ENCODE assay signal across 8 cellular contexts in genomic region chr17:7204335-7204734, GRCh38. TPM values are rescaled to one million over a fixed set of nuclear protein-coding genes. Genes with fewer than 3 reads are reported as not detected.
A peak's percentile ranks its signal among the peaks of the same experiment; 100 is the strongest.
DNase-seq lines count a peak whose midpoint lies in the region; ATAC-seq and TF ChIP-seq lines count a peak whose summit lies in the region.

No MANE protein-coding gene starts in this region.

- no peaks in the 10 kb centered on the region for H3K27me3 ChIP-seq in CD4-positive, CD25-positive, alpha-beta regulatory T cell (ENCODE audit: control insufficient read depth, insufficient read depth, low read length)
- no peaks in the 10 kb centered on the region for H3K27me3 ChIP-seq in neural cell (ENCODE audit: insufficient read depth, low read depth, low read length)

- H3K4me1 ChIP-seq in CD4-positive, CD25-positive, alpha-beta regulatory T cell (ENCODE audit: control insufficient read depth, insufficient read depth, low read length, poor library complexity, severe bottlenecking) = peaks cover 17% of the 10 kb centered on the region

- H3K4me3 ChIP-seq in CD4-positive, CD25-positive, alpha-beta regulatory T cell (ENCODE audit: low read depth, low read length) = peak overlapping the region; percentile 44
- peak overlapping the region; percentile 75 for H3K4me3 ChIP-seq in neural cell (ENCODE audit: low read length)

- intact Hi-C loops in dendritic cell treated with granulocyte-macrophage colony-stimulating factor and Interleukin-4, amounts not matched to agents 40 ng/mL and 50 ng/mL, for 4 days (cut with micrococcal nuclease) = no loop called here

- H3K9me2 ChIP-seq in neural cell (ENCODE audit: insufficient read depth, low read length) = no peaks in the 10 kb centered on the region

- H3K9me3 Mint-ChIP-seq in CD4-positive, CD25-positive, alpha-beta regulatory T cell = peaks cover 0 to 1% (median 0%) of the 10 kb centered on the region in 7 donors
- no peaks in the 10 kb centered on the region for H3K9me3 Mint-ChIP-seq in dendritic cell treated with granulocyte-macrophage colony-stimulating factor and Interleukin-4, amounts not matched to agents 40 ng/mL and 50 ng/mL, for 4 days

- TF ChIP-seq EP300 in neural cell (conservative IDR thresholded peaks at IDR 0.05; ENCODE audit: poor library complexity, severe bottlenecking) = no peak

- H3K4me1 Mint-ChIP-seq in CD4-positive, CD25-positive, alpha-beta regulatory T cell = peaks cover 0 to 41% (median 21%) of the 10 kb centered on the region in 4 donors
- peaks cover 41% of the 10 kb centered on the region for H3K4me1 Mint-ChIP-seq in dendritic cell treated with granulocyte-macrophage colony-stimulating factor and Interleukin-4, amounts not matched to agents 40 ng/mL and 50 ng/mL, for 4 days (ENCODE audit: low read depth)

- peak overlapping the region; percentile 58 to 96 (median 94) for H3K27ac Mint-ChIP-seq in CD4-positive, CD25-positive, alpha-beta regulatory T cell
- H3K27ac Mint-ChIP-seq in dendritic cell treated with granulocyte-macrophage colony-stimulating factor and Interleukin-4, amounts not matched to agents 40 ng/mL and 50 ng/mL, for 4 days = peak overlapping the region; percentile 75

- in situ Hi-C loops in GM13977 (cut with MboI; ENCODE audit: low pct_unique_long_range_greater_than_20kb, low sequenced_read_pairs, unreplicated experiment) = no loop called here

- no peak for DNase-seq in CD4-positive, CD25-positive, alpha-beta regulatory T cell
- DNase-seq in NCI-H1694 treated with DMSO at 0.1 percent for 48 hours (lab: John Stamatoyannopoulos, UW) (peak; percentile 69), OCI-M2 (lab: John Stamatoyannopoulos, UW; ENCODE audit: unreplicated experiment) (no peak), GM13977 (ENCODE audit: low spot score) (no peak), LoVo (ENCODE audit: low spot score) (no peak)

- peak overlapping the region; percentile 74 to 95 (median 86) for H3K4me3 Mint-ChIP-seq in CD4-positive, CD25-positive, alpha-beta regulatory T cell
- H3K4me3 Mint-ChIP-seq in dendritic cell treated with granulocyte-macrophage colony-stimulating factor and Interleukin-4, amounts not matched to agents 40 ng/mL and 50 ng/mL, for 4 days = peak overlapping the region; percentile 72

- peak overlapping the region; percentile 82 for H3K4me2 ChIP-seq in neural cell (ENCODE audit: low read length)

- H3F3A ChIP-seq in neural cell (ENCODE audit: insufficient read depth, low read length, poor library complexity, severe bottlenecking) = no peaks in the 10 kb centered on the region

- peak overlapping the region; percentile 87 for H3K9ac ChIP-seq in neural cell (ENCODE audit: low read length)

- H4K20me1 ChIP-seq in neural cell (ENCODE audit: insufficient read depth) = no peaks in the 10 kb centered on the region

- peaks cover 33% of the 10 kb centered on the region for H3K79me2 ChIP-seq in neural cell (replicated peaks; ENCODE audit: insufficient read depth, low read length)

- TF ChIP-seq CTCF in neural cell (IDR thresholded peaks at IDR 0.05; ENCODE audit: poor library complexity, severe bottlenecking) (no peak), GM13977 (IDR thresholded peaks at IDR 0.05; ENCODE audit: extremely low read depth, insufficient read depth, missing control alignments) (no peak)

- H3K27me3 Mint-ChIP-seq in CD4-positive, CD25-positive, alpha-beta regulatory T cell = peaks cover 5% of the 10 kb centered on the region
- H3K27me3 Mint-ChIP-seq in dendritic cell treated with granulocyte-macrophage colony-stimulating factor and Interleukin-4, amounts not matched to agents 40 ng/mL and 50 ng/mL, for 4 days = no peaks in the 10 kb centered on the region

- peak in 1 of 2 donors; percentile 3 for ATAC-seq in CD4-positive, CD25-positive, alpha-beta regulatory T cell (ENCODE audit: low read depth in 2 of 2)
- no peak for ATAC-seq in GM19351 (IDR thresholded peaks at IDR 0.05; ENCODE audit: unreplicated experiment)

- H3K27ac ChIP-seq in CD4-positive, CD25-positive, alpha-beta regulatory T cell (ENCODE audit: insufficient read depth, low read length, poor library complexity, severe bottlenecking) = peak overlapping the region; percentile 91
- H3K27ac ChIP-seq in neural cell (ENCODE audit: low read length) = peak overlapping the region; percentile 96

- H3K9me3 ChIP-seq in CD4-positive, CD25-positive, alpha-beta regulatory T cell (ENCODE audit: control insufficient read depth in 2 of 2, low read length in 2 of 2) = no peaks in the 10 kb centered on the region
- no peaks in the 10 kb centered on the region for H3K9me3 ChIP-seq in neural cell (ENCODE audit: low read length)

- no peak for TF ChIP-seq RAD21 in neural cell (conservative IDR thresholded peaks at IDR 0.05)

- H3K36me3 Mint-ChIP-seq in CD4-positive, CD25-positive, alpha-beta regulatory T cell = peaks cover 12% of the 10 kb centered on the region
- H3K36me3 Mint-ChIP-seq in dendritic cell treated with granulocyte-macrophage colony-stimulating factor and Interleukin-4, amounts not matched to agents 40 ng/mL and 50 ng/mL, for 4 days (ENCODE audit: low read depth) = peaks cover 59% of the 10 kb centered on the region

- H2AFZ ChIP-seq in neural cell (ENCODE audit: low read depth, low read length) = peak overlapping the region; percentile 46

- H3K36me3 ChIP-seq in CD4-positive, CD25-positive, alpha-beta regulatory T cell (ENCODE audit: control insufficient read depth, insufficient read depth, low read length) = no peaks in the 10 kb centered on the region
- H3K36me3 ChIP-seq in neural cell (ENCODE audit: insufficient read depth, low read length) = no peaks in the 10 kb centered on the region

TF ChIP-seq in neural cell, 6 proteins besides CTCF, POLR2A, EP300 and RAD21:
- peak; percentile 4 for TF ChIP-seq TAF1 (IDR thresholded peaks at IDR 0.05; ENCODE audit: low read depth)
- TF ChIP-seq MXI1 (conservative IDR thresholded peaks at IDR 0.05; ENCODE audit: poor library complexity, severe bottlenecking) = no peak
- no peak for TF ChIP-seq SMC3 (conservative IDR thresholded peaks at IDR 0.05; ENCODE audit: poor library complexity)
- TF ChIP-seq REST (IDR thresholded peaks at IDR 0.05; ENCODE audit: borderline replicate concordance) = no peak
- no peak for TF ChIP-seq EZH2 (IDR thresholded peaks at IDR 0.05; ENCODE audit: borderline replicate concordance, insufficient read depth, low read length, poor library complexity, severe bottlenecking)

RNA-seq across cellular contexts. Expression of gene DLG4, which starts 15.3 kb away (rescaled TPM):
- 2.9 TPM for total RNA-seq in CD4-positive, CD25-positive, alpha-beta regulatory T cell
- under 1 TPM; 0.22 to 0.73 (median 0.42) TPM for polyA plus RNA-seq in CD4-positive, CD25-positive, alpha-beta regulatory T cell
- polyA plus RNA-seq in neural cell = 126 and 145 TPM in 2 replicates
- polyA minus RNA-seq in neural cell = 124 and 136 TPM in 2 replicates

RNA-seq across cellular contexts. Expression of gene ACADVL, which starts 15.4 kb away (rescaled TPM):
- total RNA-seq in CD4-positive, CD25-positive, alpha-beta regulatory T cell = 277 TPM
- 10 to 100 TPM; 73.6 to 92.3 (median 84.9) TPM for polyA plus RNA-seq in CD4-positive, CD25-positive, alpha-beta regulatory T cell
- polyA plus RNA-seq in neural cell = 397 and 483 TPM in 2 replicates
- polyA minus RNA-seq in neural cell = 81.0 and 90.6 TPM in 2 replicates

RNA-seq across cellular contexts. Expression of gene ASGR1, which starts 25.2 kb away (rescaled TPM):
- total RNA-seq in CD4-positive, CD25-positive, alpha-beta regulatory T cell = not detected
- under 1 TPM in 1 of 4 donors, not detected in 3; 0.24 TPM for polyA plus RNA-seq in CD4-positive, CD25-positive, alpha-beta regulatory T cell
- 75.6 and 80.2 TPM in 2 replicates for polyA plus RNA-seq in neural cell
- 24.5 and 34.3 TPM in 2 replicates for polyA minus RNA-seq in neural cell

RNA-seq across cellular contexts. Expression of gene DVL2, which starts 30.0 kb away (rescaled TPM):
- total RNA-seq in CD4-positive, CD25-positive, alpha-beta regulatory T cell = 35.8 TPM
- 10 to 100 TPM; 10.5 to 19.4 (median 15.7) TPM for polyA plus RNA-seq in CD4-positive, CD25-positive, alpha-beta regulatory T cell
- 41.1 and 59.2 TPM in 2 replicates for polyA plus RNA-seq in neural cell
- 84.3 and 92.8 TPM in 2 replicates for polyA minus RNA-seq in neural cell

RNA-seq across cellular contexts. Expression of gene PHF23, which starts 34.9 kb away (rescaled TPM):
- total RNA-seq in CD4-positive, CD25-positive, alpha-beta regulatory T cell = 16.0 TPM
- polyA plus RNA-seq in CD4-positive, CD25-positive, alpha-beta regulatory T cell = 10 to 100 TPM; 17.0 to 24.8 (median 21.2) TPM
- 55.7 and 60.3 TPM in 2 replicates for polyA plus RNA-seq in neural cell
- polyA minus RNA-seq in neural cell = 53.1 and 54.8 TPM in 2 replicates

Comparison
In these comparisons a context has a peak if more than half of its experiments do, and no peak if none do; other contexts are left out.
1. RNA of gene DLG4, which starts 15.3 kb away (polyA plus RNA-seq): 126 to 145 TPM in neural cell; 0.22 to 0.73 TPM in CD4-positive, CD25-positive, alpha-beta regulatory T cell; every median in the first group is over 10 times any median in the second.
2. RNA of gene ASGR1, which starts 25.2 kb away (polyA plus RNA-seq): 75.6 to 80.2 TPM in neural cell; 0.24 TPM in CD4-positive, CD25-positive, alpha-beta regulatory T cell; every median in the first group is over 10 times any median in the second.